2 cellular contexts compared by ENCODE assay signal in genomic region chr6:155152211-155153076, GRCh38.
TF ChIP-seq lines count a peak whose summit lies in the region.

No MANE protein-coding gene starts in this region.

TF ChIP-seq in HCT116, 20 proteins besides CTCF, POLR2A, EP300 and RAD21 (continued from another document):
- TF ChIP-seq, protein P1, sequence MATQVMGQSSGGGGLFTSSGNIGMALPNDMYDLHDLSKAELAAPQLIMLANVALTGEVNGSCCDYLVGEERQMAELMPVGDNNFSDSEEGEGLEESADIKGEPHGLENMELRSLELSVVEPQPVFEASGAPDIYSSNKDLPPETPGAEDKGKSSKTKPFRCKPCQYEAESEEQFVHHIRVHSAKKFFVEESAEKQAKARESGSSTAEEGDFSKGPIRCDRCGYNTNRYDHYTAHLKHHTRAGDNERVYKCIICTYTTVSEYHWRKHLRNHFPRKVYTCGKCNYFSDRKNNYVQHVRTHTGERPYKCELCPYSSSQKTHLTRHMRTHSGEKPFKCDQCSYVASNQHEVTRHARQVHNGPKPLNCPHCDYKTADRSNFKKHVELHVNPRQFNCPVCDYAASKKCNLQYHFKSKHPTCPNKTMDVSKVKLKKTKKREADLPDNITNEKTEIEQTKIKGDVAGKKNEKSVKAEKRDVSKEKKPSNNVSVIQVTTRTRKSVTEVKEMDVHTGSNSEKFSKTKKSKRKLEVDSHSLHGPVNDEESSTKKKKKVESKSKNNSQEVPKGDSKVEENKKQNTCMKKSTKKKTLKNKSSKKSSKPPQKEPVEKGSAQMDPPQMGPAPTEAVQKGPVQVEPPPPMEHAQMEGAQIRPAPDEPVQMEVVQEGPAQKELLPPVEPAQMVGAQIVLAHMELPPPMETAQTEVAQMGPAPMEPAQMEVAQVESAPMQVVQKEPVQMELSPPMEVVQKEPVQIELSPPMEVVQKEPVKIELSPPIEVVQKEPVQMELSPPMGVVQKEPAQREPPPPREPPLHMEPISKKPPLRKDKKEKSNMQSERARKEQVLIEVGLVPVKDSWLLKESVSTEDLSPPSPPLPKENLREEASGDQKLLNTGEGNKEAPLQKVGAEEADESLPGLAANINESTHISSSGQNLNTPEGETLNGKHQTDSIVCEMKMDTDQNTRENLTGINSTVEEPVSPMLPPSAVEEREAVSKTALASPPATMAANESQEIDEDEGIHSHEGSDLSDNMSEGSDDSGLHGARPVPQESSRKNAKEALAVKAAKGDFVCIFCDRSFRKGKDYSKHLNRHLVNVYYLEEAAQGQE (IDR thresholded peaks at IDR 0.05; ENCODE audit: low read depth) = no peak
- TF ChIP-seq SIN3A (IDR thresholded peaks at IDR 0.05; ENCODE audit: low read depth) = no peak

TF ChIP-seq in WTC11, 78 proteins besides CTCF, POLR2A, EP300 and RAD21 (continued from another document and continues in another):
- TF ChIP-seq ZNF532 (CRISPR knock-in tag; IDR thresholded peaks at IDR 0.05; ENCODE audit: borderline replicate concordance) (no peak), JUN (CRISPR knock-in tag; IDR thresholded peaks at IDR 0.05) (no peak), ZNF671 (CRISPR knock-in tag; IDR thresholded peaks at IDR 0.05) (no peak), USF2 (CRISPR knock-in tag; IDR thresholded peaks at IDR 0.05) (no peak), FOXK1 (CRISPR knock-in tag; IDR thresholded peaks at IDR 0.05) (no peak), ELF4 (CRISPR knock-in tag; IDR thresholded peaks at IDR 0.05; ENCODE audit: low read depth) (no peak), GTF2I (CRISPR knock-in tag; conservative IDR thresholded peaks at IDR 0.05) (no peak), IRF2 (CRISPR knock-in tag; IDR thresholded peaks at IDR 0.05; ENCODE audit: borderline replicate concordance, low read depth) (no peak), ZNF423 (CRISPR knock-in tag; IDR thresholded peaks at IDR 0.05) (no peak), ETV6 (CRISPR knock-in tag; IDR thresholded peaks at IDR 0.05) (peak; percentile 26; the same call in 1 of the 2 replicates), ZNF138 (CRISPR knock-in tag; conservative IDR thresholded peaks at IDR 0.05) (no peak), ARID4B (CRISPR knock-in tag; IDR thresholded peaks at IDR 0.05; ENCODE audit: borderline replicate concordance) (no peak), AR (CRISPR knock-in tag; IDR thresholded peaks at IDR 0.05) (no peak), KAT7 (CRISPR knock-in tag; IDR thresholded peaks at IDR 0.05; ENCODE audit: borderline replicate concordance) (no peak), ZNF219 (CRISPR knock-in tag; IDR thresholded peaks at IDR 0.05; ENCODE audit: borderline replicate concordance) (no peak), NR2C2 (CRISPR knock-in tag; IDR thresholded peaks at IDR 0.05) (no peak), ATF3 (CRISPR knock-in tag; conservative IDR thresholded peaks at IDR 0.05) (no peak), ZSCAN18 (CRISPR knock-in tag; IDR thresholded peaks at IDR 0.05) (no peak), ZBTB21 (CRISPR knock-in tag; IDR thresholded peaks at IDR 0.05; ENCODE audit: borderline replicate concordance) (no peak), GABPB1 (CRISPR knock-in tag; IDR thresholded peaks at IDR 0.05) (no peak), ZNF396 (CRISPR knock-in tag; IDR thresholded peaks at IDR 0.05; ENCODE audit: borderline replicate concordance) (no peak), SOX15 (CRISPR knock-in tag; IDR thresholded peaks at IDR 0.05) (no peak)
- TF ChIP-seq, protein P2, sequence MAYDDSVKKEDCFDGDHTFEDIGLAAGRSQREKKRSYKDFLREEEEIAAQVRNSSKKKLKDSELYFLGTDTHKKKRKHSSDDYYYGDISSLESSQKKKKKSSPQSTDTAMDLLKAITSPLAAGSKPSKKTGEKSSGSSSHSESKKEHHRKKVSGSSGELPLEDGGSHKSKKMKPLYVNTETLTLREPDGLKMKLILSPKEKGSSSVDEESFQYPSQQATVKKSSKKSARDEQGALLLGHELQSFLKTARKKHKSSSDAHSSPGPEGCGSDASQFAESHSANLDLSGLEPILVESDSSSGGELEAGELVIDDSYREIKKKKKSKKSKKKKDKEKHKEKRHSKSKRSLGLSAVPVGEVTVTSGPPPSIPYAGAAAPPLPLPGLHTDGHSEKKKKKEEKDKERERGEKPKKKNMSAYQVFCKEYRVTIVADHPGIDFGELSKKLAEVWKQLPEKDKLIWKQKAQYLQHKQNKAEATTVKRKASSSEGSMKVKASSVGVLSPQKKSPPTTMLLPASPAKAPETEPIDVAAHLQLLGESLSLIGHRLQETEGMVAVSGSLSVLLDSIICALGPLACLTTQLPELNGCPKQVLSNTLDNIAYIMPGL (CRISPR knock-in tag; IDR thresholded peaks at IDR 0.05) = peak; percentile 53; the same call in 1 of the 2 replicates
- TF ChIP-seq, protein P3, sequence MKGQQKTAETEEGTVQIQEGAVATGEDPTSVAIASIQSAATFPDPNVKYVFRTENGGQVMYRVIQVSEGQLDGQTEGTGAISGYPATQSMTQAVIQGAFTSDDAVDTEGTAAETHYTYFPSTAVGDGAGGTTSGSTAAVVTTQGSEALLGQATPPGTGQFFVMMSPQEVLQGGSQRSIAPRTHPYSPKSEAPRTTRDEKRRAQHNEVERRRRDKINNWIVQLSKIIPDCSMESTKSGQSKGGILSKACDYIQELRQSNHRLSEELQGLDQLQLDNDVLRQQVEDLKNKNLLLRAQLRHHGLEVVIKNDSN (CRISPR knock-in tag; IDR thresholded peaks at IDR 0.05) = no peak
- TF ChIP-seq, protein P4, sequence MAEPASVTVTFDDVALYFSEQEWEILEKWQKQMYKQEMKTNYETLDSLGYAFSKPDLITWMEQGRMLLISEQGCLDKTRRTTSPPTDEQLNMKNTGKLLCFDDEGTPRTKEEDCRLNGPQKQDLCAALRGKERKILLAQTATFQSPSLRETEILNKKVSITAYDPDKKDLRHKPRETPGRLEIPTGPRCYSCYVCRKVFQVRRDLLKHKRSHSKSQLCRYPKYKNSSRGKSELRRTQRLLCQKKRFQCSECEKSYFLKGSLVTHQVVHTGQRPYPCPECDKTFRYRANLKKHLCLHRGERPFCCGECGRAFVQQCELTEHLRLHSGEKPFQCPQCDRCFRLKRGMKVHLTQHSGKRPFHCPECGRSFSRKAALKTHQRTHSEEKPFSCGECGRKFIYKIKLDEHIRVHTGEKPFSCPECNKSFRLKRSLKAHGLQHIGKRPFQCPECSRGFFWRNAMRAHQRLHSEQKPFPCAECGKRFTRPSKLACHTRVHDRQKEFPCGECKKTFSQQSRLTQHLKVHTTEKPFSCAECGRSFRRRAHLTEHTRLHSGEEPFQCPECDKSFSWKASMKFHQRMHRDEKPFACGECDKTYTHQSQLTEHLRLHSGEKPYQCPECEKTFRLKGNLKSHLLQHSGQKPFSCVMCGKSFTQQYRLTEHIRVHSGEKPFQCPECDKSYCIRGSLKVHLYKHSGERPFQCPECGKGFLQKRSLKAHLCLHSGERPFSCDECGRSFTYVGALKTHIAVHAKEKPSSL (CRISPR knock-in tag; conservative IDR thresholded peaks at IDR 0.05) = no peak
- TF ChIP-seq, protein P5, sequence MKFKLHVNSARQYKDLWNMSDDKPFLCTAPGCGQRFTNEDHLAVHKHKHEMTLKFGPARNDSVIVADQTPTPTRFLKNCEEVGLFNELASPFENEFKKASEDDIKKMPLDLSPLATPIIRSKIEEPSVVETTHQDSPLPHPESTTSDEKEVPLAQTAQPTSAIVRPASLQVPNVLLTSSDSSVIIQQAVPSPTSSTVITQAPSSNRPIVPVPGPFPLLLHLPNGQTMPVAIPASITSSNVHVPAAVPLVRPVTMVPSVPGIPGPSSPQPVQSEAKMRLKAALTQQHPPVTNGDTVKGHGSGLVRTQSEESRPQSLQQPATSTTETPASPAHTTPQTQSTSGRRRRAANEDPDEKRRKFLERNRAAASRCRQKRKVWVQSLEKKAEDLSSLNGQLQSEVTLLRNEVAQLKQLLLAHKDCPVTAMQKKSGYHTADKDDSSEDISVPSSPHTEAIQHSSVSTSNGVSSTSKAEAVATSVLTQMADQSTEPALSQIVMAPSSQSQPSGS (CRISPR knock-in tag; IDR thresholded peaks at IDR 0.05; ENCODE audit: borderline replicate concordance, low read depth) = no peak
